8 cellular contexts compared by ENCODE assay signal in genomic region chrX:154804957-154805695, GRCh38. TPM values are rescaled to one million over a fixed set of nuclear protein-coding genes. Genes with fewer than 3 reads are reported as not detected.
A peak's percentile ranks its signal among the peaks of the same experiment; 100 is the strongest.
DNase-seq lines count a peak whose midpoint lies in the region; ATAC-seq and TF ChIP-seq lines count a peak whose summit lies in the region.

Gene MPP1 (minus strand): TSS chrX:154805485. CDS start chrX:154805373, 112 bp downstream.

- intact Hi-C loops in left ventricle myocardium superior (cut with micrococcal nuclease), result no loop called here
- intact Hi-C loops in psoas muscle (cut with DNase I), result loop anchor here in 1 of 2 donors (5.0 kb wide), 1 partner anchor 38 kb away; no protein-coding TSS in a partner anchor

- H3K9ac ChIP-seq in GM23248, result peak within 1 kb of the TSS; percentile 75

- H3F3A ChIP-seq in GM23248 (ENCODE audit: insufficient read depth), result no peaks in the 10 kb centered on the region

- peak within 1 kb of the TSS; percentile 85 for H2AFZ ChIP-seq in GM23248

- H3K79me2 ChIP-seq in GM23248 (ENCODE audit: insufficient read depth), result peaks cover 8% of the 10 kb centered on the region; the same call in 1 of the 2 replicates

- H3K4me3 ChIP-seq in GM23248 (peak within 1 kb of the TSS; percentile 79), psoas muscle (peak within 1 kb of the TSS; percentile 78)

- H3K4me1 ChIP-seq in GM23248 (ENCODE audit: insufficient read depth), result no peaks in the 10 kb centered on the region
- peaks cover 8% of the 10 kb centered on the region for H3K4me1 ChIP-seq in psoas muscle

- ATAC-seq in left ventricle myocardium superior, result peak; percentile 99
- peak; percentile 96 to 99 (median 98) for ATAC-seq in psoas muscle

- in situ Hi-C loops in GM23248 (cut with MboI), result no loop called here

- H3K27ac ChIP-seq in GM23248, result peak within 1 kb of the TSS; percentile 58
- peak within 1 kb of the TSS; percentile 72 for H3K27ac ChIP-seq in psoas muscle

- no peaks in the 10 kb centered on the region for H3K9me3 ChIP-seq in GM23248 (ENCODE audit: low read depth)
- no peaks in the 10 kb centered on the region for H3K9me3 ChIP-seq in psoas muscle

- H3K4me2 ChIP-seq in GM23248 (ENCODE audit: unreplicated experiment), result peak within 1 kb of the TSS; percentile 91

- WGBS in GM23248 (ENCODE audit: low coverage in 1 of 2, low lambda C conversion rate in 2 of 2, missing lambda C conversion rate in 2 of 2), 2 experiments, result 1 to 3% methylated on average over 27 to 44 of the region's 65 CpGs
- WGBS in psoas muscle, 3 donors, result 0 to 37% (median 0%) methylated on average over 50 to 65 of the region's 65 CpGs

- no peak for TF ChIP-seq CTCF in psoas muscle (IDR thresholded peaks at IDR 0.05)

- no peaks in the 10 kb centered on the region for H4K20me1 ChIP-seq in GM23248 (ENCODE audit: insufficient read depth)

- H3K36me3 ChIP-seq in GM23248 (ENCODE audit: low read depth) (no peaks in the 10 kb centered on the region), psoas muscle (ENCODE audit: insufficient read depth in 1 of 2, low read depth in 1 of 2) (no peaks in the 10 kb centered on the region)

- DNase-seq in GDM1 (lab: John Stamatoyannopoulos, UW) (peak; percentile 72), GM23248 (peak; percentile 85), LHCN-M2 (ENCODE audit: low read depth) (peak; percentile 55), T-helper 2 cell (peak; percentile 27 to 74 (median 63)), amniotic stem cell (lab: John Stamatoyannopoulos, UW) (peak; percentile 15), left ventricle myocardium superior (peak; percentile 85), psoas muscle (peak; percentile 75 to 86), ureter (ENCODE audit: low spot score) (peak; percentile 70)

- H3K27me3 ChIP-seq in GM23248 (replicated peaks; ENCODE audit: insufficient read depth), result no peaks in the 10 kb centered on the region
- H3K27me3 ChIP-seq in psoas muscle (ENCODE audit: insufficient read depth in 3 of 3, low read length in 2 of 3), result no peaks in the 10 kb centered on the region

- H3K9me2 ChIP-seq in GM23248 (ENCODE audit: insufficient read depth), result no peaks in the 10 kb centered on the region

RNA-seq across cellular contexts. Expression of gene MPP1, which starts in this region (rescaled TPM):
- total RNA-seq in GM23248 (2014; rRNA removed; shearing (Covaris generic)), result 16.7 and 22.7 TPM in 2 replicates
- 16.6 and 17.4 TPM in 2 replicates for polyA plus RNA-seq in GM23248 (2016; fragmentation: Nextera tagmentation; extraction: Ambion mirVana)
- total RNA-seq in LHCN-M2 (2014; rRNA removed), result 23.2 and 27.2 TPM in 2 replicates
- 21.3 TPM for polyA plus RNA-seq in LHCN-M2 (2012)
- 36.3 TPM for total RNA-seq in left ventricle myocardium superior
- 10 to 100 TPM; 15.1 to 21.3 (median 18.8) TPM for total RNA-seq in psoas muscle
- 10 to 100 TPM; 13.9 to 22.1 (median 15.1) TPM for polyA plus RNA-seq in psoas muscle
- total RNA-seq in ureter, result 21.9 TPM

Comparison
In these comparisons a context has a peak if more than half of its experiments do, and no peak if none do; other contexts are left out.
1. Peak in every context shown above with its lines: DNase-seq, ATAC-seq, H3K4me3 ChIP-seq and H3K27ac ChIP-seq.
2. DNase-seq: peak in every context shown above with its lines; median percentile 85 in GM23248; 85 in left ventricle myocardium superior; 80 in psoas muscle; 72 in GDM1; 70 in ureter; 63 in T-helper 2 cell; 55 in LHCN-M2; 15 in amniotic stem cell.